12 cellular contexts compared by ENCODE assay signal in the genomic region with DNA sequence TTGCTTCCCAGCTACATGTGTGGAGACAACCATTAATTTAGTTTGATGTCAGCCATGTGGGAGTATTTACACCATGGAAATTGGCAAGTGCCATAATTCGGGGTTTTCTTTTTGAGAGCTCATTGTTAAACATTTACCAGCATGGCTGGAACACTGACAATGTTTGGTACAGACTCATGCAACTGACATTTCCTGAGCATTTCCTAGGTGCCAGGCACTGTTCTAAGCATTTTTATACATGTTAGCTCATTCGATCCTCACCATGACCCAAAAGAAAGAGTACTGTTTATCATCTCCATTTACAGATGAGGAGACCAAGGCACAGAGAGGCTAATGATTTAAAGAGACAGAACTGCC.
DNase-seq lines count a peak whose midpoint lies in the region; ATAC-seq and TF ChIP-seq lines count a peak whose summit lies in the region.
"Had no signal": no experiment of that assay in that cellular context is flagged by ENCODE, and none has a peak within 500 bp of the region (broad histone marks: within the 10 kb centered on the region; RNA-seq: fewer than 3 reads in every experiment).

No MANE protein-coding gene starts in this region.

- no peak overlapping the region for H2AFZ ChIP-seq in neural progenitor cell (replicated peaks)

- H3K36me3 ChIP-seq in adipocyte (ENCODE audit: control insufficient read depth, insufficient read depth, low read length, severe bottlenecking) = no peaks in the 10 kb centered on the region
- H3K36me3 ChIP-seq in mesendoderm (ENCODE audit: control insufficient read depth, insufficient read depth, low read length) = no peaks in the 10 kb centered on the region
- H3K36me3 ChIP-seq in neural progenitor cell = no peaks in the 10 kb centered on the region

- H3K27me3 ChIP-seq in adipocyte (replicated peaks; ENCODE audit: control insufficient read depth, insufficient read depth, low read length) (no peaks in the 10 kb centered on the region), mesendoderm (ENCODE audit: insufficient read depth, low read length, poor library complexity) (no peaks in the 10 kb centered on the region), neural progenitor cell (no peaks in the 10 kb centered on the region), dorsolateral prefrontal cortex (peaks cover 0 to 78% (median 31%) of the 10 kb centered on the region in 45 donors)

- H3K79me1 ChIP-seq in mesendoderm (ENCODE audit: low read length) = no peaks in the 10 kb centered on the region

- DNase-seq in adipocyte (ENCODE audit: low read depth) = peak; percentile 55
- DNase-seq in mesendoderm = no peak
- no peak for DNase-seq in NCI-H524 treated with DMSO at 0.1 percent for 48 hours (lab: John Stamatoyannopoulos, UW)
- DNase-seq in middle frontal gyrus (ENCODE audit: extremely low spot score, low spot score) = no peak
- no peak for DNase-seq in neural progenitor cell (ENCODE audit: low spot score)
- no peak for DNase-seq in dorsolateral prefrontal cortex
- DNase-seq: activated effector memory CD4-positive, alpha-beta T cell treated with anti-CD3 and anti-CD28 coated beads, Interleukin-2, amount 50 U/mL, for 16 hours; NCI-H1436; T-cell had no signal

- H3K79me2 ChIP-seq in mesendoderm (ENCODE audit: control insufficient read depth, insufficient read depth, low read length) (no peaks in the 10 kb centered on the region), neural progenitor cell (ENCODE audit: low read depth) (no peaks in the 10 kb centered on the region)

- no peak overlapping the region for H2AK5ac ChIP-seq in mesendoderm (ENCODE audit: low read length)

- no peaks in the 10 kb centered on the region for H3K36me3 Mint-ChIP-seq in neural progenitor cell
- H3K36me3 Mint-ChIP-seq: T-cell had no signal

- WGBS in mesendoderm (ENCODE audit: extremely low coverage, insufficient coverage, low lambda C conversion rate) = no CpG with 5 or more reads among the region's 2 CpGs

- no peak for TF ChIP-seq CTCF in neural progenitor cell (IDR thresholded peaks at IDR 0.05)
- no peak for TF ChIP-seq CTCF in dorsolateral prefrontal cortex (IDR thresholded peaks at IDR 0.05 in 54 of 56, conservative IDR thresholded peaks at IDR 0.05 in 2 of 56; ENCODE audit: low read depth in 1 of 56, partially characterized antibody in 56 of 56)

- H4K8ac ChIP-seq in mesendoderm (ENCODE audit: low read depth, low read length) = no peak overlapping the region

- H3K23ac ChIP-seq in mesendoderm (ENCODE audit: low read length) = no peak overlapping the region

- peaks cover 7% of the 10 kb centered on the region for H3F3A ChIP-seq in neural progenitor cell (ENCODE audit: low read depth)

- no peak overlapping the region for H3K27ac Mint-ChIP-seq in neural progenitor cell

- no peaks in the 10 kb centered on the region for H4K20me1 ChIP-seq in neural progenitor cell (ENCODE audit: low read depth)

- H3K18ac ChIP-seq in mesendoderm (ENCODE audit: low read length) = peak overlapping the region; percentile 56

- H3K9me3 Mint-ChIP-seq in neural progenitor cell = peaks cover 3% of the 10 kb centered on the region
- H3K9me3 Mint-ChIP-seq: T-cell had no signal

- H3K4me1 Mint-ChIP-seq in neural progenitor cell = peaks cover 34% of the 10 kb centered on the region

- H3K9ac ChIP-seq in adipocyte (ENCODE audit: low read length) (no peak overlapping the region), mesendoderm (ENCODE audit: low read length) (no peak overlapping the region), neural progenitor cell (no peak overlapping the region)

- H3K56ac ChIP-seq in mesendoderm (ENCODE audit: low read length) = no peak overlapping the region

- H3K4me3 ChIP-seq in adipocyte (ENCODE audit: low read length) (no peak overlapping the region), mesendoderm (ENCODE audit: low read length) (no peak overlapping the region), neural progenitor cell (no peak overlapping the region), dorsolateral prefrontal cortex (no peak overlapping the region)

- H2BK15ac ChIP-seq in mesendoderm (replicated peaks; ENCODE audit: low read depth) = no peak overlapping the region

- no peaks in the 10 kb centered on the region for H3K9me3 ChIP-seq in adipocyte (ENCODE audit: control insufficient read depth, low read length)
- no peaks in the 10 kb centered on the region for H3K9me3 ChIP-seq in neural progenitor cell (ENCODE audit: low read depth)

- peak overlapping the region; percentile 24 for H3K27ac ChIP-seq in mesendoderm (ENCODE audit: low read depth, low read length)
- H3K27ac ChIP-seq in neural progenitor cell = no peak overlapping the region
- no peak overlapping the region for H3K27ac ChIP-seq in dorsolateral prefrontal cortex

- ATAC-seq in GM18517 (IDR thresholded peaks at IDR 0.05; ENCODE audit: unreplicated experiment) = peak; percentile 27
- peak; percentile 4 for ATAC-seq in HG02840 (IDR thresholded peaks at IDR 0.05; ENCODE audit: low FRiP score, unreplicated experiment)

- H3K27me3 Mint-ChIP-seq in neural progenitor cell (ENCODE audit: insufficient read depth, low read depth) = peaks cover 13% of the 10 kb centered on the region

- no peak overlapping the region for H3K4me2 ChIP-seq in mesendoderm (ENCODE audit: low read length)
- H3K4me2 ChIP-seq in neural progenitor cell = no peak overlapping the region

- H3K4me3 Mint-ChIP-seq in neural progenitor cell = no peak overlapping the region
- H3K4me3 Mint-ChIP-seq: nephron, T-cell had no signal

- H3K4me1 ChIP-seq in adipocyte (ENCODE audit: control insufficient read depth, insufficient read depth, low read length) = peaks cover 56% of the 10 kb centered on the region
- H3K4me1 ChIP-seq in mesendoderm (ENCODE audit: control insufficient read depth, low read depth, low read length) = no peaks in the 10 kb centered on the region
- peaks cover 18% of the 10 kb centered on the region for H3K4me1 ChIP-seq in neural progenitor cell

- intact Hi-C loops in dorsolateral prefrontal cortex (cut with DNase I) = no loop called here

- H3K4ac ChIP-seq in mesendoderm (ENCODE audit: low read depth, low read length) = peak overlapping the region; percentile 82

- H2BK5ac ChIP-seq in mesendoderm (ENCODE audit: low read length) = no peak overlapping the region

- no peak overlapping the region for H4K5ac ChIP-seq in mesendoderm (ENCODE audit: low read length)

- H2BK120ac ChIP-seq in mesendoderm (ENCODE audit: low read depth, low read length) = no peak overlapping the region
